ENCODE assay signal across 8 cellular contexts in the genomic region with DNA sequence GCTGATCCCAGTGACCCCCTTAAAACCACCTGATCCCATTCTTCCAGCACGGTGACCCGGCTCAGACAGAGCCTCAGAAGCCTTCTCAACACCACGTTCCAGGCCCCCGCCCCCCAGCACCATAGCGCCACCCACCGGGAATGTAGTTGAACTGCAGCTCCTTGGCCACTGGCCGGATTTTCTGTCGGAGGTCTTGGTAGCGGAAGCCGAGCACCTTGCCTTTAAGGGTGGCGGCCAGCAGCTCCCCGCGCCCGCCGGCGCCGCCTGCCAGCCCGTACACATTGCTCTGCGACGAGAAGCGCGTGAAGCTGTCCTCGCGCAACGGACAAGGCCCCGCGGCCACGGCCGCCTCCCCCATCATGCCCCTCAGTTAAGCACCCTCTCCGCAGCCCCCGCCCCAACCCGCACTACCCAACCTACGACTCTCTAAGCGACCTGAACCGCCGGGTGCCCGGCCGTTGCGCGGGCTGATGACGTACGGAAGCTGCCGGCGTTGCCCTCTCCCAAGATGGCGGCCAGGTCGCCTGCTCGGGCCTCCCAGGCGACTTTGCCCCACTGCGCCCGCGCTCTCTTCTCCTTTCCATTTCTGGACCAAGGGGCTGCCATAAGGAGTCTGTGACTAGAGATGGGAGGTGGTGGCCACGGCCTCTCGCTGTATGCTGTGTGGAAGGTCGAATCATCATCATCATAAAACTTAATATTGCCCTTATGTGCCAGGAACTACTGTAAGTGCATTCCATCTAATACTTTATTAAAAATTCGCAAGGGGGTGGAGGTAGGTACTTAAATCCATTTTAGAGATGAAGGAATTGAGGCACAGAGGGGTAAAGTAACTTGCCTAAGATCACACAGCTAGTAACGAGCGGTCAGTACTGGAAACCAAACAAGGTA. TPM values are rescaled to one million over a fixed set of nuclear protein-coding genes. Genes with fewer than 3 reads are reported as not detected.
DNase-seq lines count a peak whose midpoint lies in the region; ATAC-seq and TF ChIP-seq lines count a peak whose summit lies in the region.

A gene (minus strand): TSS at position 420 of the 891 bp plus-strand sequence. CDS start 59 bp downstream, at position 361.

- H3K27ac ChIP-seq in cingulate gyrus (ENCODE audit: low read depth, low read length) (peak within 1 kb of the TSS; percentile 91), layer of hippocampus (ENCODE audit: low read depth, low read length) (peak within 1 kb of the TSS; percentile 97)

- CTCF ChIA-PET in activated CD4-positive, alpha-beta T cell treated with anti-CD3 and anti-CD28 coated beads for 36 hours (lab: Charles Lee): interaction anchor here (0.6 to 3.2 kb wide), 22 partner anchors 9 to 1178 kb away, joined by 3 to 14 read pairs (median 5); a partner anchor contains a TSS

- intact Hi-C loops in activated CD4-positive, alpha-beta T cell treated with anti-CD3 and anti-CD28 coated beads for 36 hours (cut with DNase I, micrococcal nuclease): loop anchor here (1.0 to 10.0 kb wide), 16 partner anchors 12 to 1599 kb away; a partner anchor contains a TSS

- TF ChIP-seq POLR2A in GM19099 (IDR thresholded peaks at IDR 0.05; ENCODE audit: extremely low read depth, insufficient read length, low read depth): peak; percentile 83

- H3K27me3 Mint-ChIP-seq in activated CD4-positive, alpha-beta T cell treated with anti-CD3 and anti-CD28 coated beads for 36 hours: no peaks in the 10 kb centered on the region

- H3K9me3 Mint-ChIP-seq in activated CD4-positive, alpha-beta T cell treated with anti-CD3 and anti-CD28 coated beads for 36 hours (ENCODE audit: low read depth): no peaks in the 10 kb centered on the region

- no peaks in the 10 kb centered on the region for H3K27me3 ChIP-seq in layer of hippocampus (ENCODE audit: control insufficient read depth, insufficient read depth, low read length)

- H3K4me1 Mint-ChIP-seq in activated CD4-positive, alpha-beta T cell treated with anti-CD3 and anti-CD28 coated beads for 36 hours: peaks cover 27% of the 10 kb centered on the region

- H3K27ac Mint-ChIP-seq in activated CD4-positive, alpha-beta T cell treated with anti-CD3 and anti-CD28 coated beads for 36 hours: peak within 1 kb of the TSS; percentile 98

- peak; percentile 74 for ATAC-seq in HG03439 (IDR thresholded peaks at IDR 0.05; ENCODE audit: unreplicated experiment)
- peak; percentile 90 for ATAC-seq in activated CD4-positive, alpha-beta T cell treated with anti-CD3 and anti-CD28 coated beads for 36 hours

- peaks cover 15% of the 10 kb centered on the region for H3K36me3 Mint-ChIP-seq in activated CD4-positive, alpha-beta T cell treated with anti-CD3 and anti-CD28 coated beads for 36 hours (ENCODE audit: low read depth)

- DNase-seq in AG20443 (ENCODE audit: low spot score): peak; percentile 98
- DNase-seq in NCI-H510A treated with DMSO at 0.1 percent for 48 hours (lab: John Stamatoyannopoulos, UW): peak; percentile 85
- DNase-seq in activated CD4-positive, alpha-beta T cell treated with anti-CD3 and anti-CD28 coated beads for 36 hours: peak; percentile 95
- peak; percentile 65 to 77 for DNase-seq in stimulated activated CD4-positive, alpha-beta T cell treated with anti-CD3 and anti-CD28 coated beads, Interleukin-1b, Interleukin-23, amount 100 ng/mL, for 1 hour (ENCODE audit: low read depth in 2 of 2)

- POLR2A ChIA-PET in activated CD4-positive, alpha-beta T cell treated with anti-CD3 and anti-CD28 coated beads for 36 hours (lab: Charles Lee): interaction anchor here (0.6 to 1.6 kb wide), 4 partner anchors 15 to 276 kb away, joined by 3 to 9 read pairs (median 4); no protein-coding TSS in a partner anchor

- peak within 1 kb of the TSS; percentile 92 for H3K4me3 Mint-ChIP-seq in activated CD4-positive, alpha-beta T cell treated with anti-CD3 and anti-CD28 coated beads for 36 hours

RNA-seq across cellular contexts. Expression of the gene that starts here (rescaled TPM):
- total RNA-seq in activated CD4-positive, alpha-beta T cell treated with anti-CD3 and anti-CD28 coated beads for 36 hours: 10 to 100 TPM in 1 of 2 experiments, 1 to 10 TPM in 1; 9.7 to 10.5 TPM

Comparison
In these comparisons a context has a peak if more than half of its experiments do, and no peak if none do; other contexts are left out.
1. Peak in every context shown above with its lines: DNase-seq, ATAC-seq and H3K27ac ChIP-seq.